26 cellular contexts compared by ENCODE assay signal in the genomic region with DNA sequence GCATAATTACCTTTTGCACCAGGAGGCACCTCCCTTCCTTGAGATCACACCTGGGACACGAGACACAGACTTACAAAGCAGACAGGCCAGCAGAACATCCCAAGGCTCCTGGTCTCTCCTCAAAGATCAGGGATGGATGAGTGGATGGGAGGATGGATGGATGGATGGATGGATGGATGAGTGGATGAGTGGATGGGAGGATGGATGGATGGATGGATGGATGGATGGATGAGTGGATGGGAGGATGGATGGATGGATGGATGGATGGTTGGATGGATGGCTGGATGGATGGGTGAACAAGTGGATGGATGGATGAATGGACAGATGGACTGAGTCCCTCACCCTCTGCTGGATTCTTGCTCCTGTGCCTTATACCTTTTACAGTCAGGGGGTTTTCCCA.
"Had no signal": no experiment of that assay in that cellular context is flagged by ENCODE, and none has a peak within 500 bp of the region (broad histone marks: within the 10 kb centered on the region; RNA-seq: fewer than 3 reads in every experiment).

No MANE protein-coding gene starts in this region.

- H3K4me3 ChIP-seq: hepatocyte, left ventricle myocardium inferior, lung, mucosa of descending colon, ovary, prostate gland, skin epidermis, suprapubic skin, thoracic aorta, tibial artery, upper lobe of right lung had no signal

- H3K9me3 ChIP-seq: left ventricle myocardium inferior, mucosa of descending colon, ovary, prostate gland, suprapubic skin, thoracic aorta, upper lobe of right lung had no signal

- FAIRE-seq: urothelium cell line had no signal

- H3K36me3 ChIP-seq: left ventricle myocardium inferior, ovary, prostate gland, suprapubic skin, thoracic aorta, tibial artery, upper lobe of right lung had no signal

- DNase-seq: left ventricle myocardium inferior; mesendoderm; midbrain; mucosa of descending colon; naive thymus-derived CD4-positive, alpha-beta T cell; ovary; retina; right cardiac atrium; stimulated activated CD4-positive, alpha-beta T cell treated with anti-CD3 and anti-CD28 coated beads, Interleukin-12 subunit alpha, Interleukin-12 subunit beta, amount 100 ng/mL, for 4 hours; stimulated activated CD4-positive, alpha-beta T cell treated with anti-CD3 and anti-CD28 coated beads, Interleukin-15, amount 100 ng/mL, for 24 hours; stimulated activated CD4-positive, alpha-beta T cell treated with anti-CD3 and anti-CD28 coated beads, Interleukin-2, amount 100 ng/mL, for 24 hours; stimulated activated CD4-positive, alpha-beta T cell treated with anti-CD3 and anti-CD28 coated beads, Interleukin-4, amount 100 ng/mL, for 1 hour; stimulated activated naive CD4-positive, alpha-beta T cell; tibial artery; trophoblast cell; upper lobe of right lung had no signal

- ATAC-seq: mucosa of descending colon; naive thymus-derived CD4-positive, alpha-beta T cell; natural killer cell treated with Interleukin-12 subunit alpha and Interleukin-12 subunit beta and Interleukin-15 and Interleukin-18, amount 100 ng/mL, for 72 hours; right cardiac atrium; sciatic nerve; stimulated activated effector memory CD8-positive, alpha-beta T cell treated with anti-CD3 and anti-CD28 coated beads, Interleukin-12 subunit alpha, Interleukin-12 subunit beta, amount 100 ng/mL, for 72 hours had no signal

- H3K4me2 ChIP-seq: hepatocyte had no signal

- H3K27ac ChIP-seq: hepatocyte, left ventricle myocardium inferior, ovary, prostate gland, skin epidermis, suprapubic skin, thoracic aorta, upper lobe of right lung had no signal

- H3K27me3 ChIP-seq: hepatocyte, ovary, suprapubic skin, tibial artery, upper lobe of right lung had no signal
